ENCODE assay signal across 1 cellular context in the genomic region with DNA sequence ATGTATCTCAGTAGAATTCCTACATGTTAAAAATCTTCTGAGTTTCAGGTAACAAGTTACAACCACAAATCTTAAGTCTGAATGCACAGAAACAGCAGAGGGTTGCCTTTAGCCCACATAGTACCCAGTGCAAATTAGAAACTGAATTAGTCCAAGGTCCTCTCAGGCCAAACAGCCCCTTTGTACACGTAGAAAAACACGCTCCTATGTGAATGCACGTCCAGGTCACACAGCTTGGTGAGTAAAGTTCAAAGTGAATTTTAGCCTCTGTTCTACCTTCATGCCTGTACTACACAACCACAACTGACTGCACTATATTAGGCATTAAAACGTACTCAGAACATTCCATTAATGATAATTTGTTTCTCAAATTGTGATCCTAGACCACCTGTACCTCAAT.
A peak's percentile ranks its signal among the peaks of the same experiment; 100 is the strongest.
TF ChIP-seq lines count a peak whose summit lies in the region.

No MANE protein-coding gene starts in this region.

TF ChIP-seq in HepG2, 621 proteins besides CTCF, POLR2A, EP300 and RAD21 (continued from another document):
- TF ChIP-seq, protein P1, sequence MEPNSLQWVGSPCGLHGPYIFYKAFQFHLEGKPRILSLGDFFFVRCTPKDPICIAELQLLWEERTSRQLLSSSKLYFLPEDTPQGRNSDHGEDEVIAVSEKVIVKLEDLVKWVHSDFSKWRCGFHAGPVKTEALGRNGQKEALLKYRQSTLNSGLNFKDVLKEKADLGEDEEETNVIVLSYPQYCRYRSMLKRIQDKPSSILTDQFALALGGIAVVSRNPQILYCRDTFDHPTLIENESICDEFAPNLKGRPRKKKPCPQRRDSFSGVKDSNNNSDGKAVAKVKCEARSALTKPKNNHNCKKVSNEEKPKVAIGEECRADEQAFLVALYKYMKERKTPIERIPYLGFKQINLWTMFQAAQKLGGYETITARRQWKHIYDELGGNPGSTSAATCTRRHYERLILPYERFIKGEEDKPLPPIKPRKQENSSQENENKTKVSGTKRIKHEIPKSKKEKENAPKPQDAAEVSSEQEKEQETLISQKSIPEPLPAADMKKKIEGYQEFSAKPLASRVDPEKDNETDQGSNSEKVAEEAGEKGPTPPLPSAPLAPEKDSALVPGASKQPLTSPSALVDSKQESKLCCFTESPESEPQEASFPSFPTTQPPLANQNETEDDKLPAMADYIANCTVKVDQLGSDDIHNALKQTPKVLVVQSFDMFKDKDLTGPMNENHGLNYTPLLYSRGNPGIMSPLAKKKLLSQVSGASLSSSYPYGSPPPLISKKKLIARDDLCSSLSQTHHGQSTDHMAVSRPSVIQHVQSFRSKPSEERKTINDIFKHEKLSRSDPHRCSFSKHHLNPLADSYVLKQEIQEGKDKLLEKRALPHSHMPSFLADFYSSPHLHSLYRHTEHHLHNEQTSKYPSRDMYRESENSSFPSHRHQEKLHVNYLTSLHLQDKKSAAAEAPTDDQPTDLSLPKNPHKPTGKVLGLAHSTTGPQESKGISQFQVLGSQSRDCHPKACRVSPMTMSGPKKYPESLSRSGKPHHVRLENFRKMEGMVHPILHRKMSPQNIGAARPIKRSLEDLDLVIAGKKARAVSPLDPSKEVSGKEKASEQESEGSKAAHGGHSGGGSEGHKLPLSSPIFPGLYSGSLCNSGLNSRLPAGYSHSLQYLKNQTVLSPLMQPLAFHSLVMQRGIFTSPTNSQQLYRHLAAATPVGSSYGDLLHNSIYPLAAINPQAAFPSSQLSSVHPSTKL (CRISPR knock-in tag; IDR thresholded peaks at IDR 0.05) = peak; percentile 69
- TF ChIP-seq, protein P2, sequence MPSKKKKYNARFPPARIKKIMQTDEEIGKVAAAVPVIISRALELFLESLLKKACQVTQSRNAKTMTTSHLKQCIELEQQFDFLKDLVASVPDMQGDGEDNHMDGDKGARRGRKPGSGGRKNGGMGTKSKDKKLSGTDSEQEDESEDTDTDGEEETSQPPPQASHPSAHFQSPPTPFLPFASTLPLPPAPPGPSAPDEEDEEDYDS (CRISPR knock-in tag; IDR thresholded peaks at IDR 0.05) = peak; percentile 22; the same call in 1 of the 2 replicates
- peak; percentile 55 for TF ChIP-seq ATF1 (CRISPR knock-in tag; IDR thresholded peaks at IDR 0.05)
- TF ChIP-seq AKAP8 (CRISPR knock-in tag; IDR thresholded peaks at IDR 0.05) = no peak
- TF ChIP-seq MED1 (CRISPR knock-in tag; IDR thresholded peaks at IDR 0.05) = peak; percentile 73
- TF ChIP-seq ADNP (CRISPR knock-in tag; IDR thresholded peaks at IDR 0.05) = 0 out of 2 replicates have a peak, but pooled peaks have one; percentile 19
- TF ChIP-seq, protein P3, sequence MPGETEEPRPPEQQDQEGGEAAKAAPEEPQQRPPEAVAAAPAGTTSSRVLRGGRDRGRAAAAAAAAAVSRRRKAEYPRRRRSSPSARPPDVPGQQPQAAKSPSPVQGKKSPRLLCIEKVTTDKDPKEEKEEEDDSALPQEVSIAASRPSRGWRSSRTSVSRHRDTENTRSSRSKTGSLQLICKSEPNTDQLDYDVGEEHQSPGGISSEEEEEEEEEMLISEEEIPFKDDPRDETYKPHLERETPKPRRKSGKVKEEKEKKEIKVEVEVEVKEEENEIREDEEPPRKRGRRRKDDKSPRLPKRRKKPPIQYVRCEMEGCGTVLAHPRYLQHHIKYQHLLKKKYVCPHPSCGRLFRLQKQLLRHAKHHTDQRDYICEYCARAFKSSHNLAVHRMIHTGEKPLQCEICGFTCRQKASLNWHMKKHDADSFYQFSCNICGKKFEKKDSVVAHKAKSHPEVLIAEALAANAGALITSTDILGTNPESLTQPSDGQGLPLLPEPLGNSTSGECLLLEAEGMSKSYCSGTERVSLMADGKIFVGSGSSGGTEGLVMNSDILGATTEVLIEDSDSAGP (CRISPR knock-in tag; IDR thresholded peaks at IDR 0.05; ENCODE audit: borderline replicate concordance) = no peak
- TF ChIP-seq, protein P4, sequence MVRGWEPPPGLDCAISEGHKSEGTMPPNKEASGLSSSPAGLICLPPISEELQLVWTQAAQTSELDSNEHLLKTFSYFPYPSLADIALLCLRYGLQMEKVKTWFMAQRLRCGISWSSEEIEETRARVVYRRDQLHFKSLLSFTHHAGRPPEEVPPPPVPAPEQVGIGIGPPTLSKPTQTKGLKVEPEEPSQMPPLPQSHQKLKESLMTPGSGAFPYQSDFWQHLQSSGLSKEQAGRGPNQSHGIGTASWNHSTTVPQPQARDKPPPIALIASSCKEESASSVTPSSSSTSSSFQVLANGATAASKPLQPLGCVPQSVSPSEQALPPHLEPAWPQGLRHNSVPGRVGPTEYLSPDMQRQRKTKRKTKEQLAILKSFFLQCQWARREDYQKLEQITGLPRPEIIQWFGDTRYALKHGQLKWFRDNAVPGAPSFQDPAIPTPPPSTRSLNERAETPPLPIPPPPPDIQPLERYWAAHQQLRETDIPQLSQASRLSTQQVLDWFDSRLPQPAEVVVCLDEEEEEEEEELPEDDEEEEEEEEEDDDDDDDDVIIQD (CRISPR knock-in tag; IDR thresholded peaks at IDR 0.05; ENCODE audit: low read depth) = peak; percentile 82; the same call in 1 of the 2 replicates
- TF ChIP-seq ZNF780A (CRISPR knock-in tag; IDR thresholded peaks at IDR 0.05) = no peak
- TF ChIP-seq, protein P5, sequence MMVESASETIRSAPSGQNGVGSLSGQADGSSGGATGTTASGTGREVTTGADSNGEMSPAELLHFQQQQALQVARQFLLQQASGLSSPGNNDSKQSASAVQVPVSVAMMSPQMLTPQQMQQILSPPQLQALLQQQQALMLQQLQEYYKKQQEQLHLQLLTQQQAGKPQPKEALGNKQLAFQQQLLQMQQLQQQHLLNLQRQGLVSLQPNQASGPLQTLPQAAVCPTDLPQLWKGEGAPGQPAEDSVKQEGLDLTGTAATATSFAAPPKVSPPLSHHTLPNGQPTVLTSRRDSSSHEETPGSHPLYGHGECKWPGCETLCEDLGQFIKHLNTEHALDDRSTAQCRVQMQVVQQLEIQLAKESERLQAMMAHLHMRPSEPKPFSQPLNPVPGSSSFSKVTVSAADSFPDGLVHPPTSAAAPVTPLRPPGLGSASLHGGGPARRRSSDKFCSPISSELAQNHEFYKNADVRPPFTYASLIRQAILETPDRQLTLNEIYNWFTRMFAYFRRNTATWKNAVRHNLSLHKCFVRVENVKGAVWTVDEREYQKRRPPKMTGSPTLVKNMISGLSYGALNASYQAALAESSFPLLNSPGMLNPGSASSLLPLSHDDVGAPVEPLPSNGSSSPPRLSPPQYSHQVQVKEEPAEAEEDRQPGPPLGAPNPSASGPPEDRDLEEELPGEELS (CRISPR knock-in tag; IDR thresholded peaks at IDR 0.05) = peak; percentile 21; the same call in 1 of the 2 replicates
- TF ChIP-seq, protein P6, sequence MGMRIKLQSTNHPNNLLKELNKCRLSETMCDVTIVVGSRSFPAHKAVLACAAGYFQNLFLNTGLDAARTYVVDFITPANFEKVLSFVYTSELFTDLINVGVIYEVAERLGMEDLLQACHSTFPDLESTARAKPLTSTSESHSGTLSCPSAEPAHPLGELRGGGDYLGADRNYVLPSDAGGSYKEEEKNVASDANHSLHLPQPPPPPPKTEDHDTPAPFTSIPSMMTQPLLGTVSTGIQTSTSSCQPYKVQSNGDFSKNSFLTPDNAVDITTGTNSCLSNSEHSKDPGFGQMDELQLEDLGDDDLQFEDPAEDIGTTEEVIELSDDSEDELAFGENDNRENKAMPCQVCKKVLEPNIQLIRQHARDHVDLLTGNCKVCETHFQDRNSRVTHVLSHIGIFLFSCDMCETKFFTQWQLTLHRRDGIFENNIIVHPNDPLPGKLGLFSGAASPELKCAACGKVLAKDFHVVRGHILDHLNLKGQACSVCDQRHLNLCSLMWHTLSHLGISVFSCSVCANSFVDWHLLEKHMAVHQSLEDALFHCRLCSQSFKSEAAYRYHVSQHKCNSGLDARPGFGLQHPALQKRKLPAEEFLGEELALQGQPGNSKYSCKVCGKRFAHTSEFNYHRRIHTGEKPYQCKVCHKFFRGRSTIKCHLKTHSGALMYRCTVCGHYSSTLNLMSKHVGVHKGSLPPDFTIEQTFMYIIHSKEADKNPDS (CRISPR knock-in tag; IDR thresholded peaks at IDR 0.05) = no peak
- TF ChIP-seq, protein P7, sequence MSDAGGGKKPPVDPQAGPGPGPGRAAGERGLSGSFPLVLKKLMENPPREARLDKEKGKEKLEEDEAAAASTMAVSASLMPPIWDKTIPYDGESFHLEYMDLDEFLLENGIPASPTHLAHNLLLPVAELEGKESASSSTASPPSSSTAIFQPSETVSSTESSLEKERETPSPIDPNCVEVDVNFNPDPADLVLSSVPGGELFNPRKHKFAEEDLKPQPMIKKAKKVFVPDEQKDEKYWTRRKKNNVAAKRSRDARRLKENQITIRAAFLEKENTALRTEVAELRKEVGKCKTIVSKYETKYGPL (CRISPR knock-in tag; IDR thresholded peaks at IDR 0.05) = no peak
- no peak for TF ChIP-seq ARHGAP35 (CRISPR knock-in tag; IDR thresholded peaks at IDR 0.05; ENCODE audit: borderline replicate concordance)
- TF ChIP-seq TOE1 (CRISPR knock-in tag; IDR thresholded peaks at IDR 0.05) = no peak
- TF ChIP-seq, protein P8, sequence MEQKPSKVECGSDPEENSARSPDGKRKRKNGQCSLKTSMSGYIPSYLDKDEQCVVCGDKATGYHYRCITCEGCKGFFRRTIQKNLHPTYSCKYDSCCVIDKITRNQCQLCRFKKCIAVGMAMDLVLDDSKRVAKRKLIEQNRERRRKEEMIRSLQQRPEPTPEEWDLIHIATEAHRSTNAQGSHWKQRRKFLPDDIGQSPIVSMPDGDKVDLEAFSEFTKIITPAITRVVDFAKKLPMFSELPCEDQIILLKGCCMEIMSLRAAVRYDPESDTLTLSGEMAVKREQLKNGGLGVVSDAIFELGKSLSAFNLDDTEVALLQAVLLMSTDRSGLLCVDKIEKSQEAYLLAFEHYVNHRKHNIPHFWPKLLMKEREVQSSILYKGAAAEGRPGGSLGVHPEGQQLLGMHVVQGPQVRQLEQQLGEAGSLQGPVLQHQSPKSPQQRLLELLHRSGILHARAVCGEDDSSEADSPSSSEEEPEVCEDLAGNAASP (CRISPR knock-in tag; IDR thresholded peaks at IDR 0.05; ENCODE audit: borderline replicate concordance) = peak; percentile 79; the same call in 1 of the 2 replicates
- peak; percentile 97 for TF ChIP-seq PPARG (CRISPR knock-in tag; conservative IDR thresholded peaks at IDR 0.05)
- no peak for TF ChIP-seq MZF1 (CRISPR knock-in tag; IDR thresholded peaks at IDR 0.05; ENCODE audit: borderline replicate concordance)
- TF ChIP-seq, protein P9, sequence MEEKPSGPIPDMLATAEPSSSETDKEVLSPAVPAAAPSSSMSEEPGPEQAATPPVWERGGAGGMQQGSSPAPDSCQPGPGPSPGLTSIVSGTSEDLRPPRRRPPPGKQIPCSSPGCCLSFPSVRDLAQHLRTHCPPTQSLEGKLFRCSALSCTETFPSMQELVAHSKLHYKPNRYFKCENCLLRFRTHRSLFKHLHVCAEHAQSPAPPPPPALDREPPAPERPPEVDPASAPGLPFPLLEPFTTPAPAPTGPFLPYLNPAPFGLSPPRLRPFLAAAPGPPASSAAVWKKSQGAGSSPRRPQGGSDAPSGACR (CRISPR knock-in tag; IDR thresholded peaks at IDR 0.05) = 0 out of 2 replicates have a peak, but pooled peaks have one; percentile 15
- TF ChIP-seq NCOR1 (IDR thresholded peaks at IDR 0.05; ENCODE audit: borderline replicate concordance, low read length) = peak; percentile 42; the same call in 1 of the 2 replicates
- 0 out of 2 replicates have a peak, but pooled peaks have one; percentile 21 for TF ChIP-seq HMG20A (CRISPR knock-in tag; IDR thresholded peaks at IDR 0.05; ENCODE audit: borderline replicate concordance)
- no peak for TF ChIP-seq ZNF768 (CRISPR knock-in tag; IDR thresholded peaks at IDR 0.05)
- no peak for TF ChIP-seq HNRNPH1 (optimal IDR thresholded peaks at IDR 0.05; ENCODE audit: low read depth, low read length)
- no peak for TF ChIP-seq SRSF9 (IDR thresholded peaks at IDR 0.05; ENCODE audit: borderline replicate concordance, insufficient read depth, low read depth, low read length, poor library complexity, severe bottlenecking)
- no peak for TF ChIP-seq ZNF567 (CRISPR knock-in tag; IDR thresholded peaks at IDR 0.05; ENCODE audit: borderline replicate concordance)
- peak; percentile 90 for TF ChIP-seq HNF4A (CRISPR knock-in tag; IDR thresholded peaks at IDR 0.05)
- TF ChIP-seq, protein P10, sequence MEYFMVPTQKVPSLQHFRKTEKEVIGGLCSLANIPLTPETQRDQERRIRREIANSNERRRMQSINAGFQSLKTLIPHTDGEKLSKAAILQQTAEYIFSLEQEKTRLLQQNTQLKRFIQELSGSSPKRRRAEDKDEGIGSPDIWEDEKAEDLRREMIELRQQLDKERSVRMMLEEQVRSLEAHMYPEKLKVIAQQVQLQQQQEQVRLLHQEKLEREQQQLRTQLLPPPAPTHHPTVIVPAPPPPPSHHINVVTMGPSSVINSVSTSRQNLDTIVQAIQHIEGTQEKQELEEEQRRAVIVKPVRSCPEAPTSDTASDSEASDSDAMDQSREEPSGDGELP (IDR thresholded peaks at IDR 0.05; ENCODE audit: borderline replicate concordance, low read depth) = no peak
- TF ChIP-seq ZNF282 (IDR thresholded peaks at IDR 0.05; ENCODE audit: partially characterized antibody) = no peak
- 0 out of 2 replicates have a peak, but pooled peaks have one; percentile 27 for TF ChIP-seq ISL2 (CRISPR knock-in tag; IDR thresholded peaks at IDR 0.05)
- no peak for TF ChIP-seq ZFAT (CRISPR knock-in tag; conservative IDR thresholded peaks at IDR 0.05)
- no peak for TF ChIP-seq ZNF850 (CRISPR knock-in tag; conservative IDR thresholded peaks at IDR 0.05)
- TF ChIP-seq HNF4G (IDR thresholded peaks at IDR 0.05; ENCODE audit: borderline replicate concordance, low read depth, low read length) = peak; percentile 75
- TF ChIP-seq HNF4G (CRISPR knock-in tag; IDR thresholded peaks at IDR 0.05; ENCODE audit: borderline replicate concordance, low read depth) = peak; percentile 77; the same call in 1 of the 2 replicates
